11 cellular contexts compared by ENCODE assay signal in genomic region chr2:10030311-10030736, GRCh38. TPM values are rescaled to one million over a fixed set of nuclear protein-coding genes. Genes with fewer than 3 reads are reported as not detected.
DNase-seq lines count a peak whose midpoint lies in the region; ATAC-seq, FAIRE-seq and TF ChIP-seq lines count a peak whose summit lies in the region.
"Had no signal": no experiment of that assay in that cellular context is flagged by ENCODE, and none has a peak within 500 bp of the region (broad histone marks: within the 10 kb centered on the region; RNA-seq: fewer than 3 reads in every experiment).

No MANE protein-coding gene starts in this region.

- peak overlapping the region; percentile 96 for H3K27ac Mint-ChIP-seq in stimulated activated memory B cell treated with anti-CD40 and anti-IgM and Interleukin-4, amounts not matched to agents 10 μg/mL and 1 μg/mL and 100 μg/mL, for 72 hours

- FAIRE-seq in HTR-8/SVneo (lab: Jason Lieb, UNC), result no peak

- 49 to 61% methylated on average over 9 of the region's 9 CpGs for WGBS in heart right ventricle, 2 donors

- H3K27ac ChIP-seq in heart right ventricle, result peak overlapping the region in 9 of 10 donors; percentile 65 to 91 (median 83)

- H3K4me3 Mint-ChIP-seq in stimulated activated memory B cell treated with anti-CD40 and anti-IgM and Interleukin-4, amounts not matched to agents 10 μg/mL and 1 μg/mL and 100 μg/mL, for 72 hours, result peak overlapping the region; percentile 83

- H3K4me1 Mint-ChIP-seq in stimulated activated memory B cell treated with anti-CD40 and anti-IgM and Interleukin-4, amounts not matched to agents 10 μg/mL and 1 μg/mL and 100 μg/mL, for 72 hours, result peaks cover 69% of the 10 kb centered on the region

- DNase-seq in NOMO-1 (lab: John Stamatoyannopoulos, UW; ENCODE audit: unreplicated experiment in 2 of 2), result peak; percentile 2 to 21
- no peak for DNase-seq in NOMO-1 treated with DMSO at 0.1 percent for 48 hours (lab: John Stamatoyannopoulos, UW; ENCODE audit: unreplicated experiment)
- DNase-seq in SHP77 treated with DMSO at 0.1 percent for 48 hours (lab: John Stamatoyannopoulos, UW), result peak; percentile 29
- no peak for DNase-seq in heart right ventricle
- no peak for DNase-seq in left lobe of liver (ENCODE audit: low spot score)
- no peak for DNase-seq in HTR-8/SVneo (ENCODE audit: insufficient read length, low spot score)
- DNase-seq: islet precursor cell, NCI-H1436, substantia nigra had no signal

- H3K4me1 ChIP-seq in heart right ventricle, result peaks cover 14 to 55% (median 43%) of the 10 kb centered on the region in 9 donors

- no peaks in the 10 kb centered on the region for H3K9me3 ChIP-seq in heart right ventricle

- intact Hi-C loops in heart right ventricle (cut with DNase I), result no loop called here

- ATAC-seq in heart right ventricle (peak in 1 of 8 donors; percentile 6), left lobe of liver (no peak), esophagus mucosa (no peak)
- no peak for ATAC-seq in stimulated activated memory B cell treated with anti-CD40 and anti-IgM and Interleukin-4, amounts not matched to agents 10 μg/mL and 1 μg/mL and 100 μg/mL, for 72 hours

- H3K27me3 Mint-ChIP-seq in stimulated activated memory B cell treated with anti-CD40 and anti-IgM and Interleukin-4, amounts not matched to agents 10 μg/mL and 1 μg/mL and 100 μg/mL, for 72 hours, result no peaks in the 10 kb centered on the region

- H3K27me3 ChIP-seq in heart right ventricle, result no peaks in the 10 kb centered on the region

- no peaks in the 10 kb centered on the region for H3K36me3 ChIP-seq in heart right ventricle

- H3K9me3 Mint-ChIP-seq in stimulated activated memory B cell treated with anti-CD40 and anti-IgM and Interleukin-4, amounts not matched to agents 10 μg/mL and 1 μg/mL and 100 μg/mL, for 72 hours, result no peaks in the 10 kb centered on the region

- no peaks in the 10 kb centered on the region for H3K36me3 Mint-ChIP-seq in stimulated activated memory B cell treated with anti-CD40 and anti-IgM and Interleukin-4, amounts not matched to agents 10 μg/mL and 1 μg/mL and 100 μg/mL, for 72 hours

- no peak for TF ChIP-seq CTCF in heart right ventricle (IDR thresholded peaks at IDR 0.05)

- H3K4me3 ChIP-seq in heart right ventricle, result no peak overlapping the region

RNA-seq across cellular contexts. Expression of gene KLF11, which starts 13.0 kb away (rescaled TPM):
- total RNA-seq in heart right ventricle, result 10 to 100 TPM; 13.3 to 33.7 (median 20.0) TPM
- 1 to 10 TPM; 6.1 to 7.2 TPM for polyA plus RNA-seq in heart right ventricle
- total RNA-seq in left lobe of liver, result 12.2 TPM
- total RNA-seq in esophagus mucosa, result 6.1 TPM

RNA-seq across cellular contexts. Expression of gene CYS1, which starts 49.9 kb away (rescaled TPM):
- 1 to 10 TPM in 9 of 10 donors, under 1 TPM in 1; 0.77 to 7.2 (median 4.2) TPM for total RNA-seq in heart right ventricle
- 1 to 10 TPM in 1 of 2 donors, under 1 TPM in 1; 0.38 to 1.2 TPM for polyA plus RNA-seq in heart right ventricle
- 0.65 TPM for total RNA-seq in left lobe of liver
- total RNA-seq in esophagus mucosa, result 0.52 TPM

Comparison
In these comparisons a context has a peak if more than half of its experiments do, and no peak if none do; other contexts are left out.
1. DNase-seq: peak in NOMO-1 (2 of 2) and SHP77 treated with DMSO at 0.1 percent for 48 hours (single experiment); none in NOMO-1 treated with DMSO at 0.1 percent for 48 hours (single experiment), heart right ventricle (0 of 2), left lobe of liver (single experiment) and HTR-8/SVneo (single experiment).